Comparison of ENCODE assay signal across 1 cellular context in the genomic region with DNA sequence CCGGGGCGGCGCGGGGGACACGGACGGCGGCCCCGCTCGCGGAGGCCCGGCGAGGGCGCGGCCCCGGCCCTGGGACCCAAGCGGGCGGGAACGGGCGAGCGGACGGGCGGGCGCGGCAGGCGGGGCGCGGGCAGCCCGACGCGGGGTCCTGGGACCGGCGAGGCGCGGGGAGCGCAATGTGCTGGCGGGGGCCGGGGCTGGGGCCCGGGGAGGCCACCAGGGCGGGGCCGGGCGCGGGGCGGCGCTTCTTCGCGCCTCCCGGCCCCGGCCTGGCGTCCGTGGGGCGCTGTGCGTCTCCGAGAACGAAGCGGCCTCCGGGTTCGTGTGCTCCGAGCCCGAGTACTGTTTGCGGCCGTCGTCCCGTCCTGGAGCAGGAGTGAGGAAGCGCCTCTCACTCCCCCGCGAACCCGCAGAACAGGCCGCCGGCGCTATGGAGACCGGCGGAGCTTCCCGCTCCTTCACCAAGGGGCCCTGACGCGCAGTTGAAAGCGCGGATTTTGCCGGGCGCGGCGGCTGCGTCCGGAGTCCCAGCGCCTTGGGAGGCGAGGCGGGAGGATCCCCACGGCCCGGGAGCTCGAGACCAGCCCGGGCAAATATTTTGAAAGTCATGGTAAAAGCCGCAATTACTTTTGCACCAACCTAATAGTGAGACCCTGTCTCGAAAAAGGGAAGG.
A peak's percentile ranks its signal among the peaks of the same experiment; 100 is the strongest.
TF ChIP-seq lines count a peak whose summit lies in the region.

No MANE protein-coding gene starts in this region.

TF ChIP-seq in H1, 55 proteins besides CTCF, POLR2A, EP300 and RAD21:
- TF ChIP-seq SIX5 (IDR thresholded peaks at IDR 0.05; ENCODE audit: low read depth, low read length) = no peak
- TF ChIP-seq BRCA1 (IDR thresholded peaks at IDR 0.05; ENCODE audit: low read depth, low read length) = no peak
- no peak for TF ChIP-seq CTBP2 (IDR thresholded peaks at IDR 0.05; ENCODE audit: borderline replicate concordance, insufficient read depth, insufficient read length, low read length)
- TF ChIP-seq FOSL1 (IDR thresholded peaks at IDR 0.05; ENCODE audit: insufficient read depth, low read depth, low read length) = peak; percentile 44; the same call in 1 of the 2 replicates
- TF ChIP-seq, protein P1, sequence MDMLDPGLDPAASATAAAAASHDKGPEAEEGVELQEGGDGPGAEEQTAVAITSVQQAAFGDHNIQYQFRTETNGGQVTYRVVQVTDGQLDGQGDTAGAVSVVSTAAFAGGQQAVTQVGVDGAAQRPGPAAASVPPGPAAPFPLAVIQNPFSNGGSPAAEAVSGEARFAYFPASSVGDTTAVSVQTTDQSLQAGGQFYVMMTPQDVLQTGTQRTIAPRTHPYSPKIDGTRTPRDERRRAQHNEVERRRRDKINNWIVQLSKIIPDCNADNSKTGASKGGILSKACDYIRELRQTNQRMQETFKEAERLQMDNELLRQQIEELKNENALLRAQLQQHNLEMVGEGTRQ (IDR thresholded peaks at IDR 0.05; ENCODE audit: low read length) = no peak
- no peak for TF ChIP-seq HDAC6 (IDR thresholded peaks at IDR 0.05; ENCODE audit: low read depth, low read length)
- no peak for TF ChIP-seq BACH1 (IDR thresholded peaks at IDR 0.05; ENCODE audit: low read length)
- TF ChIP-seq SIRT6 (IDR thresholded peaks at IDR 0.05; ENCODE audit: low read length) = no peak
- TF ChIP-seq SP2 (IDR thresholded peaks at IDR 0.05; ENCODE audit: low read length) = no peak
- TF ChIP-seq PHF8 (conservative IDR thresholded peaks at IDR 0.05; ENCODE audit: low read depth, low read length) = peak; percentile 74
- no peak for TF ChIP-seq RBBP5 (IDR thresholded peaks at IDR 0.05; ENCODE audit: borderline replicate concordance, low read depth, low read length)
- TF ChIP-seq YY1 (IDR thresholded peaks at IDR 0.05; ENCODE audit: low read depth, low read length) = no peak; the same call in 1 of the 2 replicates
- 0 out of 4 replicates have a peak, but pooled peaks of 1 of the 2 experiments have one; percentile 46 for TF ChIP-seq SIN3A (conservative IDR thresholded peaks at IDR 0.05 in 1 of 2, IDR thresholded peaks at IDR 0.05 in 1 of 2; ENCODE audit: low read depth in 1 of 2, low read length in 2 of 2)
- TF ChIP-seq POU5F1 (IDR thresholded peaks at IDR 0.05; ENCODE audit: low read depth, low read length) = no peak
- TF ChIP-seq CREB1 (IDR thresholded peaks at IDR 0.05) = no peak; the same call in none of the 2 replicates
- TF ChIP-seq CBX8 (IDR thresholded peaks at IDR 0.05; ENCODE audit: borderline replicate concordance, low read depth, low read length) = no peak
- TF ChIP-seq TBP (IDR thresholded peaks at IDR 0.05; ENCODE audit: low read depth, low read length) = peak; percentile 38; the same call in 1 of the 2 replicates
- no peak for TF ChIP-seq NANOG (IDR thresholded peaks at IDR 0.05; ENCODE audit: insufficient read depth, low read depth, low read length, poor library complexity, severe bottlenecking)
- TF ChIP-seq CHD2 (IDR thresholded peaks at IDR 0.05; ENCODE audit: low read length) = no peak
- TF ChIP-seq TEAD4 (IDR thresholded peaks at IDR 0.05; ENCODE audit: low read depth, low read length) = no peak
- no peak for TF ChIP-seq SP4 (IDR thresholded peaks at IDR 0.05; ENCODE audit: low read length)
- TF ChIP-seq ASH2L (IDR thresholded peaks at IDR 0.05; ENCODE audit: low read length) = peak; percentile 73
- no peak for TF ChIP-seq RFX5 (IDR thresholded peaks at IDR 0.05; ENCODE audit: borderline replicate concordance, low read depth, low read length)
- no peak for TF ChIP-seq TCF12 (IDR thresholded peaks at IDR 0.05; ENCODE audit: low read depth, low read length)
- TF ChIP-seq, protein P2, sequence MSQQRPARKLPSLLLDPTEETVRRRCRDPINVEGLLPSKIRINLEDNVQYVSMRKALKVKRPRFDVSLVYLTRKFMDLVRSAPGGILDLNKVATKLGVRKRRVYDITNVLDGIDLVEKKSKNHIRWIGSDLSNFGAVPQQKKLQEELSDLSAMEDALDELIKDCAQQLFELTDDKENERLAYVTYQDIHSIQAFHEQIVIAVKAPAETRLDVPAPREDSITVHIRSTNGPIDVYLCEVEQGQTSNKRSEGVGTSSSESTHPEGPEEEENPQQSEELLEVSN (IDR thresholded peaks at IDR 0.05) = peak; percentile 63
- TF ChIP-seq, protein P3, sequence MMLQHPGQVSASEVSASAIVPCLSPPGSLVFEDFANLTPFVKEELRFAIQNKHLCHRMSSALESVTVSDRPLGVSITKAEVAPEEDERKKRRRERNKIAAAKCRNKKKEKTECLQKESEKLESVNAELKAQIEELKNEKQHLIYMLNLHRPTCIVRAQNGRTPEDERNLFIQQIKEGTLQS (IDR thresholded peaks at IDR 0.05; ENCODE audit: insufficient read depth, low read depth, low read length) = no peak
- peak; percentile 80 for TF ChIP-seq TAF7 (optimal IDR thresholded peaks at IDR 0.05; ENCODE audit: borderline replicate concordance, low read depth, low read length)
- no peak for TF ChIP-seq SUZ12 (IDR thresholded peaks at IDR 0.05; ENCODE audit: low read length)
- TF ChIP-seq, protein P4, sequence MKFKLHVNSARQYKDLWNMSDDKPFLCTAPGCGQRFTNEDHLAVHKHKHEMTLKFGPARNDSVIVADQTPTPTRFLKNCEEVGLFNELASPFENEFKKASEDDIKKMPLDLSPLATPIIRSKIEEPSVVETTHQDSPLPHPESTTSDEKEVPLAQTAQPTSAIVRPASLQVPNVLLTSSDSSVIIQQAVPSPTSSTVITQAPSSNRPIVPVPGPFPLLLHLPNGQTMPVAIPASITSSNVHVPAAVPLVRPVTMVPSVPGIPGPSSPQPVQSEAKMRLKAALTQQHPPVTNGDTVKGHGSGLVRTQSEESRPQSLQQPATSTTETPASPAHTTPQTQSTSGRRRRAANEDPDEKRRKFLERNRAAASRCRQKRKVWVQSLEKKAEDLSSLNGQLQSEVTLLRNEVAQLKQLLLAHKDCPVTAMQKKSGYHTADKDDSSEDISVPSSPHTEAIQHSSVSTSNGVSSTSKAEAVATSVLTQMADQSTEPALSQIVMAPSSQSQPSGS (IDR thresholded peaks at IDR 0.05; ENCODE audit: low read length) = no peak
- TF ChIP-seq BCL11A (IDR thresholded peaks at IDR 0.05; ENCODE audit: low read depth in 2 of 2, low read length in 2 of 2) = no peak
- TF ChIP-seq SAP30 (IDR thresholded peaks at IDR 0.05; ENCODE audit: insufficient read depth, insufficient replicate concordance, low read length) = no peak
- TF ChIP-seq RNF2 (IDR thresholded peaks at IDR 0.05; ENCODE audit: borderline replicate concordance, low read depth, low read length, missing control alignments, poor library complexity, severe bottlenecking) = no peak
- TF ChIP-seq MAFK (IDR thresholded peaks at IDR 0.05; ENCODE audit: low read depth, low read length) = no peak
- 0 out of 4 replicates have a peak, but pooled peaks of 1 of the 2 experiments have one; percentile 13 for TF ChIP-seq HDAC2 (IDR thresholded peaks at IDR 0.05; ENCODE audit: borderline replicate concordance in 1 of 2, low read depth in 2 of 2, low read length in 2 of 2)
- no peak for TF ChIP-seq EZH2 (IDR thresholded peaks at IDR 0.05; ENCODE audit: low read depth, low read length, severe bottlenecking)
- no peak for TF ChIP-seq CHD1 (IDR thresholded peaks at IDR 0.05; ENCODE audit: low read depth, low read length)
- peak; percentile 83 for TF ChIP-seq POLR2AphosphoS5 (IDR thresholded peaks at IDR 0.05; ENCODE audit: low read depth, low read length)
- peak; percentile 69; the same call in 1 of the 2 replicates for TF ChIP-seq TAF1 (IDR thresholded peaks at IDR 0.05; ENCODE audit: low read depth, low read length)
- TF ChIP-seq EGR1 (IDR thresholded peaks at IDR 0.05; ENCODE audit: borderline replicate concordance, low read depth, low read length) = no peak
- no peak for TF ChIP-seq KDM1A (IDR thresholded peaks at IDR 0.05; ENCODE audit: borderline replicate concordance, low read length)
- no peak for TF ChIP-seq RXRA (IDR thresholded peaks at IDR 0.05; ENCODE audit: insufficient read depth, low read depth, low read length)
- TF ChIP-seq GTF2F1 (IDR thresholded peaks at IDR 0.05; ENCODE audit: borderline replicate concordance, low read depth, low read length) = no peak
- TF ChIP-seq NRF1 (IDR thresholded peaks at IDR 0.05; ENCODE audit: low read depth, low read length) = no peak
- no peak for TF ChIP-seq GABPA (IDR thresholded peaks at IDR 0.05; ENCODE audit: borderline replicate concordance, insufficient read depth, low read length)
- no peak for TF ChIP-seq ZNF274 (IDR thresholded peaks at IDR 0.05; ENCODE audit: borderline replicate concordance, extremely low read depth, low read length)
- TF ChIP-seq KDM5A (IDR thresholded peaks at IDR 0.05; ENCODE audit: low read length) = no peak
- no peak for TF ChIP-seq CEBPB (IDR thresholded peaks at IDR 0.05; ENCODE audit: low read depth, low read length)
- no peak for TF ChIP-seq SRF (IDR thresholded peaks at IDR 0.05; ENCODE audit: low read depth, low read length)
- TF ChIP-seq SP1 (IDR thresholded peaks at IDR 0.05; ENCODE audit: low read depth, low read length) = no peak
- TF ChIP-seq JUND (IDR thresholded peaks at IDR 0.05; ENCODE audit: low read length) = no peak
- TF ChIP-seq, protein P5, sequence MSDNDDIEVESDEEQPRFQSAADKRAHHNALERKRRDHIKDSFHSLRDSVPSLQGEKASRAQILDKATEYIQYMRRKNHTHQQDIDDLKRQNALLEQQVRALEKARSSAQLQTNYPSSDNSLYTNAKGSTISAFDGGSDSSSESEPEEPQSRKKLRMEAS (IDR thresholded peaks at IDR 0.05) = no peak
- no peak for TF ChIP-seq JUN (IDR thresholded peaks at IDR 0.05; ENCODE audit: low read depth, low read length)
- TF ChIP-seq, protein P6, sequence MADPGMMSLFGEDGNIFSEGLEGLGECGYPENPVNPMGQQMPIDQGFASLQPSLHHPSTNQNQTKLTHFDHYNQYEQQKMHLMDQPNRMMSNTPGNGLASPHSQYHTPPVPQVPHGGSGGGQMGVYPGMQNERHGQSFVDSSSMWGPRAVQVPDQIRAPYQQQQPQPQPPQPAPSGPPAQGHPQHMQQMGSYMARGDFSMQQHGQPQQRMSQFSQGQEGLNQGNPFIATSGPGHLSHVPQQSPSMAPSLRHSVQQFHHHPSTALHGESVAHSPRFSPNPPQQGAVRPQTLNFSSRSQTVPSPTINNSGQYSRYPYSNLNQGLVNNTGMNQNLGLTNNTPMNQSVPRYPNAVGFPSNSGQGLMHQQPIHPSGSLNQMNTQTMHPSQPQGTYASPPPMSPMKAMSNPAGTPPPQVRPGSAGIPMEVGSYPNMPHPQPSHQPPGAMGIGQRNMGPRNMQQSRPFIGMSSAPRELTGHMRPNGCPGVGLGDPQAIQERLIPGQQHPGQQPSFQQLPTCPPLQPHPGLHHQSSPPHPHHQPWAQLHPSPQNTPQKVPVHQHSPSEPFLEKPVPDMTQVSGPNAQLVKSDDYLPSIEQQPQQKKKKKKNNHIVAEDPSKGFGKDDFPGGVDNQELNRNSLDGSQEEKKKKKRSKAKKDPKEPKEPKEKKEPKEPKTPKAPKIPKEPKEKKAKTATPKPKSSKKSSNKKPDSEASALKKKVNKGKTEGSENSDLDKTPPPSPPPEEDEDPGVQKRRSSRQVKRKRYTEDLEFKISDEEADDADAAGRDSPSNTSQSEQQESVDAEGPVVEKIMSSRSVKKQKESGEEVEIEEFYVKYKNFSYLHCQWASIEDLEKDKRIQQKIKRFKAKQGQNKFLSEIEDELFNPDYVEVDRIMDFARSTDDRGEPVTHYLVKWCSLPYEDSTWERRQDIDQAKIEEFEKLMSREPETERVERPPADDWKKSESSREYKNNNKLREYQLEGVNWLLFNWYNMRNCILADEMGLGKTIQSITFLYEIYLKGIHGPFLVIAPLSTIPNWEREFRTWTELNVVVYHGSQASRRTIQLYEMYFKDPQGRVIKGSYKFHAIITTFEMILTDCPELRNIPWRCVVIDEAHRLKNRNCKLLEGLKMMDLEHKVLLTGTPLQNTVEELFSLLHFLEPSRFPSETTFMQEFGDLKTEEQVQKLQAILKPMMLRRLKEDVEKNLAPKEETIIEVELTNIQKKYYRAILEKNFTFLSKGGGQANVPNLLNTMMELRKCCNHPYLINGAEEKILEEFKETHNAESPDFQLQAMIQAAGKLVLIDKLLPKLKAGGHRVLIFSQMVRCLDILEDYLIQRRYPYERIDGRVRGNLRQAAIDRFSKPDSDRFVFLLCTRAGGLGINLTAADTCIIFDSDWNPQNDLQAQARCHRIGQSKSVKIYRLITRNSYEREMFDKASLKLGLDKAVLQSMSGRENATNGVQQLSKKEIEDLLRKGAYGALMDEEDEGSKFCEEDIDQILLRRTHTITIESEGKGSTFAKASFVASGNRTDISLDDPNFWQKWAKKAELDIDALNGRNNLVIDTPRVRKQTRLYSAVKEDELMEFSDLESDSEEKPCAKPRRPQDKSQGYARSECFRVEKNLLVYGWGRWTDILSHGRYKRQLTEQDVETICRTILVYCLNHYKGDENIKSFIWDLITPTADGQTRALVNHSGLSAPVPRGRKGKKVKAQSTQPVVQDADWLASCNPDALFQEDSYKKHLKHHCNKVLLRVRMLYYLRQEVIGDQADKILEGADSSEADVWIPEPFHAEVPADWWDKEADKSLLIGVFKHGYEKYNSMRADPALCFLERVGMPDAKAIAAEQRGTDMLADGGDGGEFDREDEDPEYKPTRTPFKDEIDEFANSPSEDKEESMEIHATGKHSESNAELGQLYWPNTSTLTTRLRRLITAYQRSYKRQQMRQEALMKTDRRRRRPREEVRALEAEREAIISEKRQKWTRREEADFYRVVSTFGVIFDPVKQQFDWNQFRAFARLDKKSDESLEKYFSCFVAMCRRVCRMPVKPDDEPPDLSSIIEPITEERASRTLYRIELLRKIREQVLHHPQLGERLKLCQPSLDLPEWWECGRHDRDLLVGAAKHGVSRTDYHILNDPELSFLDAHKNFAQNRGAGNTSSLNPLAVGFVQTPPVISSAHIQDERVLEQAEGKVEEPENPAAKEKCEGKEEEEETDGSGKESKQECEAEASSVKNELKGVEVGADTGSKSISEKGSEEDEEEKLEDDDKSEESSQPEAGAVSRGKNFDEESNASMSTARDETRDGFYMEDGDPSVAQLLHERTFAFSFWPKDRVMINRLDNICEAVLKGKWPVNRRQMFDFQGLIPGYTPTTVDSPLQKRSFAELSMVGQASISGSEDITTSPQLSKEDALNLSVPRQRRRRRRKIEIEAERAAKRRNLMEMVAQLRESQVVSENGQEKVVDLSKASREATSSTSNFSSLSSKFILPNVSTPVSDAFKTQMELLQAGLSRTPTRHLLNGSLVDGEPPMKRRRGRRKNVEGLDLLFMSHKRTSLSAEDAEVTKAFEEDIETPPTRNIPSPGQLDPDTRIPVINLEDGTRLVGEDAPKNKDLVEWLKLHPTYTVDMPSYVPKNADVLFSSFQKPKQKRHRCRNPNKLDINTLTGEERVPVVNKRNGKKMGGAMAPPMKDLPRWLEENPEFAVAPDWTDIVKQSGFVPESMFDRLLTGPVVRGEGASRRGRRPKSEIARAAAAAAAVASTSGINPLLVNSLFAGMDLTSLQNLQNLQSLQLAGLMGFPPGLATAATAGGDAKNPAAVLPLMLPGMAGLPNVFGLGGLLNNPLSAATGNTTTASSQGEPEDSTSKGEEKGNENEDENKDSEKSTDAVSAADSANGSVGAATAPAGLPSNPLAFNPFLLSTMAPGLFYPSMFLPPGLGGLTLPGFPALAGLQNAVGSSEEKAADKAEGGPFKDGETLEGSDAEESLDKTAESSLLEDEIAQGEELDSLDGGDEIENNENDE (IDR thresholded peaks at IDR 0.05; ENCODE audit: insufficient replicate concordance, low read length) = no peak
- peak; percentile 35 for TF ChIP-seq KDM4A (IDR thresholded peaks at IDR 0.05; ENCODE audit: low read depth, low read length, severe bottlenecking)
- no peak for TF ChIP-seq CBX5 (IDR thresholded peaks at IDR 0.05; ENCODE audit: low read depth, low read length)
